8 cellular contexts compared by ENCODE assay signal in genomic region chr1:32818804-32819541, GRCh38. TPM values are rescaled to one million over a fixed set of nuclear protein-coding genes. Genes with fewer than 3 reads are reported as not detected.
DNase-seq lines count a peak whose midpoint lies in the region; ATAC-seq and TF ChIP-seq lines count a peak whose summit lies in the region.

No MANE protein-coding gene starts in this region.

- no peaks in the 10 kb centered on the region for H3F3A ChIP-seq in PC-3 (ENCODE audit: low read length, unreplicated experiment)

- H3K4me1 ChIP-seq in HEK293 (ENCODE audit: control insufficient read depth, insufficient read depth, low read length), result no peaks in the 10 kb centered on the region
- peaks cover 26% of the 10 kb centered on the region for H3K4me1 ChIP-seq in PC-3 (ENCODE audit: insufficient read depth, low read length)
- H3K4me1 ChIP-seq in endocrine pancreas (ENCODE audit: control insufficient read depth, insufficient read depth, low read length), result no peaks in the 10 kb centered on the region

- intact Hi-C loops in PC-3 (cut with micrococcal nuclease), result no loop called here

- BruUV-seq in PC-3 (replicated peaks; lab: Mats Ljungman, UMichigan), result no TSS peak

- H3K36me3 ChIP-seq in HEK293 (ENCODE audit: control insufficient read depth in 2 of 2, insufficient read depth in 1 of 2, low read length in 2 of 2) (peaks cover 4 to 6% of the 10 kb centered on the region in 2 experiments; a peak in 2 of 3 replicates), PC-3 (ENCODE audit: low read depth, low read length) (no peaks in the 10 kb centered on the region), endocrine pancreas (ENCODE audit: control insufficient read depth, insufficient read depth, low read length) (no peaks in the 10 kb centered on the region)

- POLR2A ChIA-PET in HEK293 (lab: Yijun Ruan, JAX) (interaction anchor here (0.7 kb wide), 1 partner anchor 132 kb away, joined by 3 read pairs; no protein-coding TSS in a partner anchor), PC-3 (lab: Charles Lee; ENCODE audit: unreplicated experiment) (no interaction called here)

- no peaks in the 10 kb centered on the region for H3K9me2 ChIP-seq in PC-3 (replicated peaks; ENCODE audit: low read length)

- peak overlapping the region; percentile 83 for H3K4me2 ChIP-seq in PC-3 (ENCODE audit: low read length)

- H3K27me3 ChIP-seq in PC-3 (ENCODE audit: low read length) (no peaks in the 10 kb centered on the region), endocrine pancreas (ENCODE audit: control insufficient read depth, insufficient read depth, low read length) (no peaks in the 10 kb centered on the region)

- H4K20me1 ChIP-seq in PC-3 (ENCODE audit: low read length), result no peaks in the 10 kb centered on the region

- H3K9ac ChIP-seq in PC-3 (ENCODE audit: low read length) (peak overlapping the region; percentile 97), endocrine pancreas (ENCODE audit: control insufficient read depth, insufficient read depth, low read length) (no peak overlapping the region)

- H3K27ac ChIP-seq in HEK293 (ENCODE audit: extremely low read depth, low read depth, low read length) (peak overlapping the region; percentile 98; the same call in 1 of the 2 replicates), PC-3 (ENCODE audit: low read length) (peak overlapping the region; percentile 83; the same call in 1 of the 2 replicates)

- CTCF ChIA-PET in HEK293 (lab: Yijun Ruan, JAX) (interaction anchor here (0.6 to 0.9 kb wide), 2 partner anchors 58 to 301 kb away, joined by 3 read pairs; no protein-coding TSS in a partner anchor), PC-3 (lab: Charles Lee) (no interaction called here)

- DNase-seq in NCI-H82 (lab: John Stamatoyannopoulos, UW) (peak; percentile 51), NCI-H82 treated with DMSO at 0.1 percent for 48 hours (lab: John Stamatoyannopoulos, UW; ENCODE audit: unreplicated experiment) (no peak), PC-3 (no peak), pons (ENCODE audit: low spot score) (peak; percentile 15), retina (no peak)
- DNase-seq in stimulated activated CD4-positive, alpha-beta T cell treated with anti-CD3 and anti-CD28 coated beads, Interleukin-2, amount 100 ng/mL, for 24 hours, result no peak

- peak overlapping the region; percentile 99 for H3K4me3 ChIP-seq in HEK293 (ENCODE audit: low read depth, low read length)
- peak overlapping the region; percentile 89 for H3K4me3 ChIP-seq in PC-3 (ENCODE audit: low read length)
- peak overlapping the region; percentile 63 for H3K4me3 ChIP-seq in endocrine pancreas (ENCODE audit: control insufficient read depth, insufficient read depth, low read length)

- H3K79me2 ChIP-seq in PC-3 (ENCODE audit: low read length), result peaks cover 65% of the 10 kb centered on the region

- H3K9me3 ChIP-seq in HEK293 (ENCODE audit: control insufficient read depth, insufficient read depth, low read depth, low read length), result no peaks in the 10 kb centered on the region
- no peaks in the 10 kb centered on the region for H3K9me3 ChIP-seq in PC-3 (ENCODE audit: low read length)
- H3K9me3 ChIP-seq in endocrine pancreas (ENCODE audit: control insufficient read depth, low read length), result no peaks in the 10 kb centered on the region

- H2AFZ ChIP-seq in PC-3 (ENCODE audit: low read length), result 0 out of 2 replicates have a peak overlapping the region, but pooled peaks have one; percentile 90

- TF ChIP-seq CTCF in HEK293 (tag by site-specific recombination; IDR thresholded peaks at IDR 0.05) (no peak), PC-3 (conservative IDR thresholded peaks at IDR 0.05; ENCODE audit: low read depth, low read length) (no peak)

- ATAC-seq in PC-3, result no peak

TF ChIP-seq in HEK293, 187 proteins besides CTCF, POLR2A, EP300 and RAD21:
- 0 out of 2 replicates have a peak, but pooled peaks have one; percentile 10 for TF ChIP-seq ZNF366 (tag by site-specific recombination; conservative IDR thresholded peaks at IDR 0.05)
- TF ChIP-seq ZBTB11 (tag by site-specific recombination; conservative IDR thresholded peaks at IDR 0.05; ENCODE audit: low read depth), result no peak
- TF ChIP-seq ZNF302 (tag by site-specific recombination; IDR thresholded peaks at IDR 0.05; ENCODE audit: low read depth), result no peak
- TF ChIP-seq ZNF121 (tag by site-specific recombination; IDR thresholded peaks at IDR 0.05), result peak; percentile 42; the same call in 1 of the 2 replicates
- no peak for TF ChIP-seq ZNF521 (tag by site-specific recombination; IDR thresholded peaks at IDR 0.05)
- TF ChIP-seq GLI2 (tag by site-specific recombination; IDR thresholded peaks at IDR 0.05; ENCODE audit: borderline replicate concordance, low read depth), result no peak
- TF ChIP-seq, protein P1, sequence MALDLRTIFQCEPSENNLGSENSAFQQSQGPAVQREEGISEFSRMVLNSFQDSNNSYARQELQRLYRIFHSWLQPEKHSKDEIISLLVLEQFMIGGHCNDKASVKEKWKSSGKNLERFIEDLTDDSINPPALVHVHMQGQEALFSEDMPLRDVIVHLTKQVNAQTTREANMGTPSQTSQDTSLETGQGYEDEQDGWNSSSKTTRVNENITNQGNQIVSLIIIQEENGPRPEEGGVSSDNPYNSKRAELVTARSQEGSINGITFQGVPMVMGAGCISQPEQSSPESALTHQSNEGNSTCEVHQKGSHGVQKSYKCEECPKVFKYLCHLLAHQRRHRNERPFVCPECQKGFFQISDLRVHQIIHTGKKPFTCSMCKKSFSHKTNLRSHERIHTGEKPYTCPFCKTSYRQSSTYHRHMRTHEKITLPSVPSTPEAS (tag by site-specific recombination; IDR thresholded peaks at IDR 0.05), result no peak

RNA-seq across cellular contexts. Expression of gene S100PBP, which starts 1.5 kb away (rescaled TPM):
- total RNA-seq in PC-3 (2014; rRNA removed), result 13.2 and 13.8 TPM in 2 replicates

RNA-seq across cellular contexts. Expression of gene YARS1, which starts 1.8 kb away (rescaled TPM):
- total RNA-seq in PC-3 (2014; rRNA removed), result 108 and 115 TPM in 2 replicates

RNA-seq across cellular contexts. Expression of gene FNDC5, which starts 51.7 kb away (rescaled TPM):
- 0.22 and 0.35 TPM in 2 replicates for total RNA-seq in PC-3 (2014; rRNA removed)

Comparison
In these comparisons a context has a peak if more than half of its experiments do, and no peak if none do; other contexts are left out.
1. DNase-seq: peak in NCI-H82 (single experiment) and pons (single experiment); none in NCI-H82 treated with DMSO at 0.1 percent for 48 hours (single experiment), PC-3 (single experiment), retina (single experiment) and stimulated activated CD4-positive, alpha-beta T cell treated with anti-CD3 and anti-CD28 coated beads, Interleukin-2, amount 100 ng/mL, for 24 hours (0 of 2).
2. Peak in every context shown above with its lines, with median percentiles within 50 percentile points of each other: H3K4me3 ChIP-seq.